17 cellular contexts compared by ENCODE assay signal in genomic region chr1:208161656-208162375, GRCh38.
DNase-seq lines count a peak whose midpoint lies in the region; ATAC-seq, FAIRE-seq and TF ChIP-seq lines count a peak whose summit lies in the region.
"Had no signal": no experiment of that assay in that cellular context is flagged by ENCODE, and none has a peak within 500 bp of the region (broad histone marks: within the 10 kb centered on the region; RNA-seq: fewer than 3 reads in every experiment).

No MANE protein-coding gene starts in this region.

- no peak overlapping the region for H2AK5ac ChIP-seq in H1 (ENCODE audit: low read depth, low read length)

- H3K27ac ChIP-seq in heart left ventricle (peak overlapping the region in 11 of 12 donors; percentile 39 to 79 (median 55)), H1 (ENCODE audit: low read depth, low read length) (no peak overlapping the region), muscle layer of colon (ENCODE audit: low read depth, low read length) (peak overlapping the region; percentile 33), coronary artery (no peak overlapping the region)
- H3K27ac ChIP-seq: brain microvascular endothelial cell had no signal

- H3K23me2 ChIP-seq in H1 (ENCODE audit: low read depth, low read length) = no peaks in the 10 kb centered on the region

- H3K23ac ChIP-seq in H1 (ENCODE audit: insufficient read length) = no peak overlapping the region

- H3K9ac ChIP-seq in H1 (replicated peaks in 1 of 4; ENCODE audit: extremely low read depth in 1 of 4, low read depth in 3 of 4, low read length in 3 of 4) (peak overlapping the region in 1 of 4 experiments; percentile 34; a peak in 1 of 7 replicates), muscle layer of colon (ENCODE audit: low read length) (no peak overlapping the region)

- no peaks in the 10 kb centered on the region for H3K9me3 ChIP-seq in heart left ventricle
- no peaks in the 10 kb centered on the region for H3K9me3 ChIP-seq in H1 (ENCODE audit: insufficient read depth in 2 of 2, low read depth in 1 of 2, low read length in 1 of 2)
- H3K9me3 ChIP-seq in muscle layer of colon (ENCODE audit: low read length) = no peaks in the 10 kb centered on the region
- H3K9me3 ChIP-seq: upper lobe of left lung had no signal

- H3K4ac ChIP-seq in H1 (replicated peaks; ENCODE audit: insufficient read length, low read depth, low read length) = peak overlapping the region; percentile 12

- H3K18ac ChIP-seq in H1 (ENCODE audit: extremely low read depth, low read length) = no peak overlapping the region

- H3K4me1 ChIP-seq in heart left ventricle = peaks cover 19 to 94% (median 73%) of the 10 kb centered on the region in 12 donors
- H3K4me1 ChIP-seq in H1 (replicated peaks in 1 of 4; ENCODE audit: control insufficient read depth in 3 of 4, insufficient read depth in 4 of 4, low read length in 3 of 4) = peaks cover 4 to 21% (median 19%) of the 10 kb centered on the region in 4 experiments
- peaks cover 47% of the 10 kb centered on the region for H3K4me1 ChIP-seq in muscle layer of colon (ENCODE audit: insufficient read depth, low read length)

- no peak for TF ChIP-seq CTCF in heart left ventricle (IDR thresholded peaks at IDR 0.05)
- TF ChIP-seq CTCF in H1 (IDR thresholded peaks at IDR 0.05; ENCODE audit: control extremely low read depth in 1 of 3, insufficient read depth in 1 of 3, low read depth in 1 of 3, low read length in 3 of 3) = no peak
- no peak for TF ChIP-seq CTCF in coronary artery (IDR thresholded peaks at IDR 0.05)

- no peak for TF ChIP-seq EP300 in H1 (IDR thresholded peaks at IDR 0.05; ENCODE audit: borderline replicate concordance in 1 of 2, low read depth in 2 of 2, low read length in 2 of 2)

- no peak for TF ChIP-seq RAD21 in H1 (IDR thresholded peaks at IDR 0.05 in 1 of 2, conservative IDR thresholded peaks at IDR 0.05 in 1 of 2; ENCODE audit: low read depth in 2 of 2, low read length in 2 of 2)

- H2BK15ac ChIP-seq in H1 (ENCODE audit: low read length) = peak overlapping the region; percentile 89

- TF ChIP-seq POLR2A in heart left ventricle (IDR thresholded peaks at IDR 0.05) (no peak), H1 (IDR thresholded peaks at IDR 0.05; ENCODE audit: control extremely low read depth in 1 of 2, low read depth in 2 of 2, low read length in 2 of 2) (no peak)

- H3K56ac ChIP-seq in H1 (replicated peaks; ENCODE audit: insufficient read length, low read depth, low read length) = no peak overlapping the region

- H2BK20ac ChIP-seq in H1 (ENCODE audit: low read length) = no peak overlapping the region

- H2BK12ac ChIP-seq in H1 (ENCODE audit: low read depth, low read length) = peak overlapping the region; percentile 33; the same call in 1 of the 2 replicates

- DNase-seq in heart left ventricle (no peak), cardiac septum (ENCODE audit: low spot score) (no peak), H1 (ENCODE audit: low read depth in 1 of 2, low spot score in 2 of 2) (no peak), globus pallidus (ENCODE audit: low spot score) (no peak), coronary artery (ENCODE audit: low spot score) (no peak)
- no peak for DNase-seq in activated CD4-positive, alpha-beta T cell treated with anti-CD3 and anti-CD28 coated beads for 48 hours
- DNase-seq: ACHN; activated CD4-positive, alpha-beta T cell treated with anti-CD3 and anti-CD28 coated beads for 36 hours; activated T-cell treated with anti-CD3 and anti-CD28 coated beads, Interleukin-2, amount 50 U/mL, for 72 hours; brain microvascular endothelial cell; DMS153; natural killer cell; upper lobe of left lung had no signal

- POLR2A ChIA-PET in H1 (lab: Charles Lee; ENCODE audit: partially characterized antibody) = interaction anchor here (0.8 to 1.0 kb wide), 2 partner anchors 13 to 14 kb away, joined by 3 read pairs; no protein-coding TSS in a partner anchor

- no peaks in the 10 kb centered on the region; the same call in 1 of the 2 replicates for H3K79me1 ChIP-seq in H1 (ENCODE audit: low read depth, low read length)

- FAIRE-seq in H1 (lab: Jason Lieb, UNC) = no peak
- FAIRE-seq: GM12878, HepG2 had no signal

- intact Hi-C loops in heart left ventricle (cut with DNase I) = loop anchor here in 3 of 10 donors (5.0 kb wide), 3 partner anchors 40 to 60 kb away; no protein-coding TSS in a partner anchor
- intact Hi-C loops in cardiac septum (cut with DNase I) = loop anchor here (1.0 kb wide), 1 partner anchor 77 kb away; no protein-coding TSS in a partner anchor

- peaks cover 0 to 5% (median 0%) of the 10 kb centered on the region in 9 donors for H3K36me3 ChIP-seq in heart left ventricle
- no peaks in the 10 kb centered on the region for H3K36me3 ChIP-seq in H1 (ENCODE audit: control insufficient read depth in 2 of 4, insufficient read depth in 4 of 4, low read length in 3 of 4)
- H3K36me3 ChIP-seq in muscle layer of colon (ENCODE audit: insufficient read depth, low read length) = no peaks in the 10 kb centered on the region
- H3K36me3 ChIP-seq: brain microvascular endothelial cell, upper lobe of left lung had no signal

- H4K8ac ChIP-seq in H1 (ENCODE audit: extremely low read depth, insufficient read depth, low read length) = no peak overlapping the region

- H3K4me2 ChIP-seq in H1 (ENCODE audit: insufficient read depth in 1 of 2, low read depth in 2 of 2, low read length in 2 of 2) = peak overlapping the region in 1 of 2 experiments; percentile 23; a peak in 2 of 4 replicates

- H4K91ac ChIP-seq in H1 (replicated peaks; ENCODE audit: insufficient read length, low read length) = peak overlapping the region; percentile 12

- no peak overlapping the region for H2AFZ ChIP-seq in H1 (ENCODE audit: low read length)

- 16 to 31% (median 26%) methylated on average over 6 of the region's 6 CpGs for WGBS in heart left ventricle, 4 donors
- WGBS in H1 (ENCODE audit: extremely low coverage in 1 of 2, insufficient coverage in 1 of 2, insufficient read length in 1 of 2, insufficient replicate concordance in 2 of 2, low coverage in 1 of 2, low lambda C conversion rate in 2 of 2, missing lambda C conversion rate in 1 of 2), 2 experiments = 76% methylated on average over 6 of the region's 6 CpGs; no CpG with 5 or more reads in 1 of the 2 experiments

- ATAC-seq in heart left ventricle (peak; percentile 35 to 64 (median 49)), HG03342 (IDR thresholded peaks at IDR 0.05; ENCODE audit: unreplicated experiment) (no peak)
- ATAC-seq: activated CD4-positive, alpha-beta T cell treated with anti-CD3 and anti-CD28 coated beads for 36 hours; activated T-cell treated with anti-CD3 and anti-CD28 coated beads, Interleukin-2, amount 50 U/mL, for 72 hours; GM12878; HepG2; natural killer cell had no signal

- H3K4me3 ChIP-seq in heart left ventricle = no peak overlapping the region
- H3K4me3 ChIP-seq in H1 (ENCODE audit: extremely low read depth in 1 of 4, insufficient read depth in 2 of 4, low read depth in 3 of 4, low read length in 4 of 4) = no peak overlapping the region
- H3K4me3 ChIP-seq in muscle layer of colon (ENCODE audit: low read depth in 1 of 2, low read length in 2 of 2) = no peak overlapping the region
- no peak overlapping the region for H3K4me3 ChIP-seq in coronary artery
- H3K4me3 ChIP-seq: GM12878, upper lobe of left lung had no signal

- H4K20me1 ChIP-seq in H1 (replicated peaks in 1 of 2; ENCODE audit: control insufficient read depth in 1 of 2, insufficient read depth in 2 of 2, low read length in 2 of 2) = no peaks in the 10 kb centered on the region

- no peak overlapping the region for H2BK120ac ChIP-seq in H1 (replicated peaks; ENCODE audit: low read depth, low read length)

- H2BK5ac ChIP-seq in H1 (ENCODE audit: low read depth, low read length) = no peak overlapping the region

- H4K5ac ChIP-seq in H1 (ENCODE audit: insufficient read length, low read depth, low read length) = no peak overlapping the region

- CTCF ChIA-PET in H1 (lab: Charles Lee; ENCODE audit: partially characterized antibody) = interaction anchor here (0.8 to 6.4 kb wide), 15 partner anchors 10 to 164 kb away, joined by 3 to 29 read pairs (median 4); partner anchors contain the start of gene PLXNA2

- no peak overlapping the region for H3K14ac ChIP-seq in H1 (ENCODE audit: insufficient read length)

- no peaks in the 10 kb centered on the region for H3K79me2 ChIP-seq in H1 (ENCODE audit: control insufficient read depth in 1 of 2, insufficient read depth in 2 of 2, low read length in 2 of 2)

- H3K27me3 ChIP-seq in heart left ventricle = no peaks in the 10 kb centered on the region
- H3K27me3 ChIP-seq in H1 (replicated peaks in 1 of 4; ENCODE audit: control insufficient read depth in 3 of 4, extremely low read depth in 1 of 4, insufficient read depth in 3 of 4, low read length in 3 of 4) = 0 out of 7 replicates have a peak, but pooled peaks cover 0 to 4% (median 0%) of the 10 kb centered on the region in 4 experiments
- H3K27me3 ChIP-seq in muscle layer of colon (ENCODE audit: control insufficient read depth in 1 of 2, insufficient read depth in 2 of 2, low read length in 2 of 2) = no peaks in the 10 kb centered on the region
- H3K27me3 ChIP-seq: brain microvascular endothelial cell, upper lobe of left lung had no signal

TF ChIP-seq in H1, 55 proteins besides CTCF, POLR2A, EP300 and RAD21:
- no peak for TF ChIP-seq JUN (IDR thresholded peaks at IDR 0.05; ENCODE audit: low read depth, low read length)
TF ChIP-seq in H1: peak in this region for 0.

Comparison
In these comparisons a context has a peak if more than half of its experiments do, and no peak if none do; other contexts are left out.
1. H3K27ac ChIP-seq: peak in heart left ventricle (11 of 12) and muscle layer of colon (single experiment); none in H1 (single experiment) and coronary artery (0 of 2).